Comparison of ENCODE assay signal across 8 cellular contexts in the genomic region with DNA sequence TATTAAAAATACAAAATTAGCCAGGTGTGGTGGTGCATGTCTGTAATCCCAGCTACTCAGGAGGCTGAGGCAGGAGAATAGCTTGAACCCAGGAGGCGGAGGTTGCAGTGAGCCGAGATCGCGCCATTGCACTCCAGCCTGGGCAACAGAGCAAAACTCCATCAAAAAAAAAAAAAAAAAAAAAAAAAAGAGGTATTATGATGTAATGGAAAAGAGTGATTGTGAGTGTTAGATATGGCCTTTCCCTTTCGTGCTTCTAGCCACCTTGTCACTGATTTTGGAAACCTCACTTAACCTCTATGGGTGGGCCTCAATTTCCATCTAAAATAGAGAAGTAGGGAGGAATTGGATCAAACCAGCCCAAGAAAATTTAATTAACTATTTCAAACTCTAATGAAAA. TPM values are rescaled to one million over a fixed set of nuclear protein-coding genes. Genes with fewer than 3 reads are reported as not detected.
DNase-seq lines count a peak whose midpoint lies in the region; ATAC-seq, FAIRE-seq and TF ChIP-seq lines count a peak whose summit lies in the region.
"Not testable (repeated sequence)": the region's sequence is repeated elsewhere in the genome, so short reads cannot be mapped to it uniquely, and the experiment has no call there.

No MANE protein-coding gene starts in this region.

- peak overlapping the region; percentile 67 for H3K27ac Mint-ChIP-seq in T-helper 1 cell treated with Interleukin-12 subunit alpha and Interleukin-12 subunit beta and Interleukin-4 antibody, amounts not matched to agents 30 μg/mL and 1 μg/mL, for 36 hours
- peak overlapping the region; percentile 64 for H3K27ac Mint-ChIP-seq in activated CD4-positive, alpha-beta memory T cell treated with anti-CD3 and anti-CD28 coated beads for 36 hours
- peak overlapping the region; percentile 60 for H3K27ac Mint-ChIP-seq in activated T-helper 2 cell treated with anti-CD3 and anti-CD28 coated beads, Interferon-gamma antibody, Interleukin-2, Interleukin-4, amounts not matched to agents 10 μg/mL and 5 μg/mL and 100 μg/mL, durations not matched to agents 14 hours and 24 hours and 36 hours
- H3K27ac Mint-ChIP-seq in naive thymus-derived CD8-positive, alpha-beta T cell: peak overlapping the region; percentile 26 to 87 (median 44)
- H3K27ac Mint-ChIP-seq in stimulated activated naive CD8-positive, alpha-beta T cell treated with anti-CD3 and anti-CD28 coated beads, Interleukin-15, Interleukin-2, amounts not matched to agents 100 ng/mL and 50 ng/mL, for 24 hours: peak overlapping the region; percentile 53

- H2AFZ ChIP-seq in ACC112 (ENCODE audit: low read length, unreplicated experiment); K562 (ENCODE audit: low read depth, low read length): not testable (repeated sequence)

- H3K4me3 ChIP-seq in ACC112 (ENCODE audit: low read depth, low read length); K562: not testable (repeated sequence)

- H3K4me3 Mint-ChIP-seq in T-helper 1 cell treated with Interleukin-12 subunit alpha and Interleukin-12 subunit beta and Interleukin-4 antibody, amounts not matched to agents 30 μg/mL and 1 μg/mL, for 36 hours; activated CD4-positive, alpha-beta memory T cell treated with anti-CD3 and anti-CD28 coated beads for 36 hours; activated T-helper 2 cell treated with anti-CD3 and anti-CD28 coated beads, Interferon-gamma antibody, Interleukin-2, Interleukin-4, amounts not matched to agents 10 μg/mL and 5 μg/mL and 100 μg/mL, durations not matched to agents 14 hours and 24 hours and 36 hours (ENCODE audit: low read depth): not testable (repeated sequence)
- peak overlapping the region in 6 of 10 donors; percentile 17 to 38 (median 27) for H3K4me3 Mint-ChIP-seq in naive thymus-derived CD8-positive, alpha-beta T cell
- peak overlapping the region; percentile 51 for H3K4me3 Mint-ChIP-seq in stimulated activated naive CD8-positive, alpha-beta T cell treated with anti-CD3 and anti-CD28 coated beads, Interleukin-15, Interleukin-2, amounts not matched to agents 100 ng/mL and 50 ng/mL, for 24 hours

- not testable (repeated sequence) for BruUV-seq in K562 (replicated peaks; lab: Mats Ljungman, UMichigan)

- FAIRE-seq in K562 (lab: Jason Lieb, UNC): not testable (repeated sequence)

- not testable (repeated sequence) for H3K9me3 Mint-ChIP-seq in T-helper 1 cell treated with Interleukin-12 subunit alpha and Interleukin-12 subunit beta and Interleukin-4 antibody, amounts not matched to agents 30 μg/mL and 1 μg/mL, for 36 hours; activated CD4-positive, alpha-beta memory T cell treated with anti-CD3 and anti-CD28 coated beads for 36 hours; activated T-helper 2 cell treated with anti-CD3 and anti-CD28 coated beads, Interferon-gamma antibody, Interleukin-2, Interleukin-4, amounts not matched to agents 10 μg/mL and 5 μg/mL and 100 μg/mL, durations not matched to agents 14 hours and 24 hours and 36 hours; naive thymus-derived CD8-positive, alpha-beta T cell; stimulated activated naive CD8-positive, alpha-beta T cell treated with anti-CD3 and anti-CD28 coated beads, Interleukin-15, Interleukin-2, amounts not matched to agents 100 ng/mL and 50 ng/mL, for 24 hours

- not testable (repeated sequence) for TF ChIP-seq EP300 in K562 (IDR thresholded peaks at IDR 0.05; ENCODE audit: low read length)

- not testable (repeated sequence) for H3K9me1 ChIP-seq in K562 (ENCODE audit: control insufficient read depth, insufficient read depth, low read length)

- peaks cover 29% of the 10 kb centered on the region for H3K36me3 ChIP-seq in ACC112 (ENCODE audit: insufficient read depth, low read length)
- peaks cover 65% of the 10 kb centered on the region for H3K36me3 ChIP-seq in K562 (ENCODE audit: control insufficient read depth, insufficient read depth, low read length)

- not testable (repeated sequence) for TF ChIP-seq POLR2A in K562 (conservative IDR thresholded peaks at IDR 0.05)

- TF ChIP-seq RAD21 in K562 (CRISPR knock-in tag; conservative IDR thresholded peaks at IDR 0.05 in 1 of 2, IDR thresholded peaks at IDR 0.05 in 1 of 2): not testable (repeated sequence)

- H3K9me3 ChIP-seq in K562 (replicated peaks; ENCODE audit: control insufficient read depth, insufficient read depth, low read depth, low read length): not testable (repeated sequence)

- 0 out of 2 replicates have a peak overlapping the region, but pooled peaks have one; percentile 20 for H3K27ac ChIP-seq in ACC112 (ENCODE audit: low read depth, low read length)
- H3K27ac ChIP-seq in K562 (ENCODE audit: extremely low read depth, low read depth, low read length): not testable (repeated sequence)

- not testable (repeated sequence) for H3K9ac ChIP-seq in K562 (ENCODE audit: insufficient read depth in 1 of 2, low read depth in 2 of 2, low read length in 2 of 2)

- not testable (repeated sequence) for ATAC-seq in K562; naive thymus-derived CD8-positive, alpha-beta T cell

- 76% methylated on average over 5 of the region's 5 CpGs for WGBS in K562 (ENCODE audit: insufficient coverage, low coverage, missing lambda C conversion rate)

- H3K4me2 ChIP-seq in K562 (ENCODE audit: insufficient read depth, low read length): not testable (repeated sequence)

- intact Hi-C loops in activated CD4-positive, alpha-beta memory T cell treated with anti-CD3 and anti-CD28 coated beads for 36 hours (cut with micrococcal nuclease); activated T-helper 2 cell treated with anti-CD3 and anti-CD28 coated beads, Interferon-gamma antibody, Interleukin-2, Interleukin-4, amounts not matched to agents 10 μg/mL and 5 μg/mL and 100 μg/mL, durations not matched to agents 14 hours and 24 hours and 36 hours (cut with micrococcal nuclease): not testable (repeated sequence)
- intact Hi-C loops in K562 (cut with micrococcal nuclease): loop anchor here (10.0 kb wide), 1 partner anchor 180 kb away; no protein-coding TSS in a partner anchor

- H3K4me1 ChIP-seq in ACC112 (ENCODE audit: control insufficient read depth, insufficient read depth, low read length, unreplicated experiment) (peaks cover 31% of the 10 kb centered on the region), K562 (replicated peaks in 1 of 2; ENCODE audit: control insufficient read depth in 2 of 2, insufficient read depth in 2 of 2, low read length in 2 of 2) (peaks cover 13 to 26% of the 10 kb centered on the region in 2 experiments)

- H3K27me3 Mint-ChIP-seq in T-helper 1 cell treated with Interleukin-12 subunit alpha and Interleukin-12 subunit beta and Interleukin-4 antibody, amounts not matched to agents 30 μg/mL and 1 μg/mL, for 36 hours (ENCODE audit: low read depth); activated CD4-positive, alpha-beta memory T cell treated with anti-CD3 and anti-CD28 coated beads for 36 hours; activated T-helper 2 cell treated with anti-CD3 and anti-CD28 coated beads, Interferon-gamma antibody, Interleukin-2, Interleukin-4, amounts not matched to agents 10 μg/mL and 5 μg/mL and 100 μg/mL, durations not matched to agents 14 hours and 24 hours and 36 hours (ENCODE audit: low read depth); naive thymus-derived CD8-positive, alpha-beta T cell; stimulated activated naive CD8-positive, alpha-beta T cell treated with anti-CD3 and anti-CD28 coated beads, Interleukin-15, Interleukin-2, amounts not matched to agents 100 ng/mL and 50 ng/mL, for 24 hours: not testable (repeated sequence)

- in situ Hi-C loops in K562 (cut with MboI): loop anchor here (10.0 kb wide), 1 partner anchor 180 kb away; no protein-coding TSS in a partner anchor

- H4K20me1 ChIP-seq in K562 (replicated peaks; ENCODE audit: control insufficient read depth, insufficient read depth, low read length): peaks cover 46% of the 10 kb centered on the region

- H3K79me2 ChIP-seq in ACC112 (ENCODE audit: control insufficient read depth, insufficient read depth, low read length, unreplicated experiment) (peaks cover 94% of the 10 kb centered on the region), K562 (ENCODE audit: control insufficient read depth, insufficient read depth, low read length) (peaks cover 97% of the 10 kb centered on the region)

- CTCF ChIA-PET in HEK293T (lab: Yijun Ruan, JAX); activated CD4-positive, alpha-beta memory T cell treated with anti-CD3 and anti-CD28 coated beads for 36 hours (lab: Charles Lee); K562 (lab: Yijun Ruan, JAX; ENCODE audit: low intra/inter-chr PET ratio): not testable (repeated sequence)

- H3K27me3 ChIP-seq in ACC112 (ENCODE audit: insufficient read depth, low read length); K562 (ENCODE audit: control insufficient read depth in 2 of 2, insufficient read depth in 2 of 2, low read length in 2 of 2): not testable (repeated sequence)

- peaks cover 39% of the 10 kb centered on the region for H3K36me3 Mint-ChIP-seq in T-helper 1 cell treated with Interleukin-12 subunit alpha and Interleukin-12 subunit beta and Interleukin-4 antibody, amounts not matched to agents 30 μg/mL and 1 μg/mL, for 36 hours (ENCODE audit: low read depth)
- H3K36me3 Mint-ChIP-seq in activated CD4-positive, alpha-beta memory T cell treated with anti-CD3 and anti-CD28 coated beads for 36 hours: peaks cover 60% of the 10 kb centered on the region
- H3K36me3 Mint-ChIP-seq in activated T-helper 2 cell treated with anti-CD3 and anti-CD28 coated beads, Interferon-gamma antibody, Interleukin-2, Interleukin-4, amounts not matched to agents 10 μg/mL and 5 μg/mL and 100 μg/mL, durations not matched to agents 14 hours and 24 hours and 36 hours (ENCODE audit: low read depth): peaks cover 72% of the 10 kb centered on the region
- peaks cover 0 to 53% (median 5%) of the 10 kb centered on the region in 3 donors for H3K36me3 Mint-ChIP-seq in naive thymus-derived CD8-positive, alpha-beta T cell
- peaks cover 76% of the 10 kb centered on the region for H3K36me3 Mint-ChIP-seq in stimulated activated naive CD8-positive, alpha-beta T cell treated with anti-CD3 and anti-CD28 coated beads, Interleukin-15, Interleukin-2, amounts not matched to agents 100 ng/mL and 50 ng/mL, for 24 hours (ENCODE audit: low read depth)

- POLR2A ChIA-PET in HEK293T (lab: Yijun Ruan, JAX); activated CD4-positive, alpha-beta memory T cell treated with anti-CD3 and anti-CD28 coated beads for 36 hours (lab: Charles Lee); K562 (lab: Yijun Ruan, JAX); naive thymus-derived CD8-positive, alpha-beta T cell (lab: Charles Lee): not testable (repeated sequence)

- peaks cover 55% of the 10 kb centered on the region for H3K4me1 Mint-ChIP-seq in T-helper 1 cell treated with Interleukin-12 subunit alpha and Interleukin-12 subunit beta and Interleukin-4 antibody, amounts not matched to agents 30 μg/mL and 1 μg/mL, for 36 hours (ENCODE audit: low read depth)
- peaks cover 63% of the 10 kb centered on the region for H3K4me1 Mint-ChIP-seq in activated CD4-positive, alpha-beta memory T cell treated with anti-CD3 and anti-CD28 coated beads for 36 hours (ENCODE audit: low read depth)
- peaks cover 54% of the 10 kb centered on the region for H3K4me1 Mint-ChIP-seq in activated T-helper 2 cell treated with anti-CD3 and anti-CD28 coated beads, Interferon-gamma antibody, Interleukin-2, Interleukin-4, amounts not matched to agents 10 μg/mL and 5 μg/mL and 100 μg/mL, durations not matched to agents 14 hours and 24 hours and 36 hours (ENCODE audit: low read depth)
- peaks cover 32 to 86% (median 78%) of the 10 kb centered on the region in 4 donors for H3K4me1 Mint-ChIP-seq in naive thymus-derived CD8-positive, alpha-beta T cell
- peaks cover 89% of the 10 kb centered on the region for H3K4me1 Mint-ChIP-seq in stimulated activated naive CD8-positive, alpha-beta T cell treated with anti-CD3 and anti-CD28 coated beads, Interleukin-15, Interleukin-2, amounts not matched to agents 100 ng/mL and 50 ng/mL, for 24 hours (ENCODE audit: low read depth)

- not testable (repeated sequence) for DNase-seq in HEK293T (ENCODE audit: extremely low spot score); activated CD4-positive, alpha-beta memory T cell treated with anti-CD3 and anti-CD28 coated beads for 36 hours; activated T-helper 2 cell treated with anti-CD3 and anti-CD28 coated beads, Interferon-gamma antibody, Interleukin-2, Interleukin-4, amounts not matched to agents 10 μg/mL and 5 μg/mL and 100 μg/mL, durations not matched to agents 14 hours and 24 hours and 36 hours (ENCODE audit: low spot score); K562 (ENCODE audit: extremely low read depth in 1 of 4, low spot score in 3 of 4); naive thymus-derived CD8-positive, alpha-beta T cell

- TF ChIP-seq CTCF in K562 (IDR thresholded peaks at IDR 0.05 in 2 of 3, conservative IDR thresholded peaks at IDR 0.05 in 1 of 3; ENCODE audit: insufficient read depth in 2 of 3, low read depth in 1 of 3, low read length in 3 of 3): not testable (repeated sequence)

RNA-seq across cellular contexts. Expression of gene CAPZA1, which starts 4.8 kb away (rescaled TPM):
- 100 to 1,000 TPM; 261 to 274 TPM for total RNA-seq in activated CD4-positive, alpha-beta memory T cell treated with anti-CD3 and anti-CD28 coated beads for 36 hours
- total RNA-seq in activated T-helper 2 cell treated with anti-CD3 and anti-CD28 coated beads, Interferon-gamma antibody, Interleukin-2, Interleukin-4, amounts not matched to agents 10 μg/mL and 5 μg/mL and 100 μg/mL, durations not matched to agents 14 hours and 24 hours and 36 hours: 260 and 269 TPM in 2 replicates
- total RNA-seq in K562 (2011; cell fraction: chromatin; rRNA removed; ENCODE audit: low replicate concordance): 126 and 319 TPM in 2 replicates
- total RNA-seq in K562 (2011; cell fraction: nucleolus; rRNA removed): 56.9 and 76.1 TPM in 2 replicates
- total RNA-seq in K562 (2011; cell fraction: nucleoplasm; rRNA removed): 147 and 245 TPM in 2 replicates
- 244 and 278 TPM in 2 replicates for total RNA-seq in K562 (2014; rRNA removed)
- 306 and 352 TPM in 2 replicates for total RNA-seq in K562 (2014; rRNA removed; fragmentation: Illumina TruSeq; extraction: Trizol)
- 281 and 297 TPM in 2 replicates for total RNA-seq in K562 (2015; rRNA removed; fragmentation: Illumina TruSeq; extraction: Trizol)
- 266 and 289 TPM in 2 replicates for total RNA-seq in K562 (2021)
- polyA plus RNA-seq in K562 (2011; rRNA removed): 298 and 365 TPM in 2 replicates
- polyA plus RNA-seq in K562 (2011; cell fraction: cytosol; rRNA removed): 68.7 and 164 TPM in 2 replicates
- 66.8 and 129 TPM in 2 replicates for polyA plus RNA-seq in K562 (2011; cell fraction: nucleus; rRNA removed)
- polyA plus RNA-seq in K562 (2012): 210 and 214 TPM in 2 replicates
- polyA plus RNA-seq in K562 (2014; fragmentation: Illumina TruSeq; extraction: Trizol): 286 and 340 TPM in 2 replicates
- polyA plus RNA-seq in K562 (2014; fragmentation: Nextera tagmentation; extraction: Ambion mirVana): 1,000 to 10,000 TPM in 1 of 2 experiments, 100 to 1,000 TPM in 1; 805 to 1,020 TPM
- polyA plus RNA-seq in K562 (2014; rRNA removed): 234 and 237 TPM in 2 replicates
- polyA minus RNA-seq in K562 (2011; rRNA and poly(A)+ RNA removed): 765 and 786 TPM in 2 replicates
- polyA minus RNA-seq in K562 (2011; cell fraction: cytosol; rRNA and poly(A)+ RNA removed): 311 and 407 TPM in 2 replicates
- polyA minus RNA-seq in K562 (2011; cell fraction: nucleus; rRNA and poly(A)+ RNA removed): 70.7 and 177 TPM in 2 replicates
- total RNA-seq in naive thymus-derived CD8-positive, alpha-beta T cell: 100 to 1,000 TPM; 126 to 135 TPM
- 100 to 1,000 TPM; 100 to 169 (median 116) TPM for polyA plus RNA-seq in naive thymus-derived CD8-positive, alpha-beta T cell

RNA-seq across cellular contexts. Expression of gene ST7L, which starts 5.5 kb away (rescaled TPM):
- 10 to 100 TPM; 11.2 to 15.4 TPM for total RNA-seq in activated CD4-positive, alpha-beta memory T cell treated with anti-CD3 and anti-CD28 coated beads for 36 hours
- 15.3 and 15.4 TPM in 2 replicates for total RNA-seq in activated T-helper 2 cell treated with anti-CD3 and anti-CD28 coated beads, Interferon-gamma antibody, Interleukin-2, Interleukin-4, amounts not matched to agents 10 μg/mL and 5 μg/mL and 100 μg/mL, durations not matched to agents 14 hours and 24 hours and 36 hours
- total RNA-seq in K562 (2011; cell fraction: chromatin; rRNA removed; ENCODE audit: low replicate concordance): 49.5 and 67.9 TPM in 2 replicates
- total RNA-seq in K562 (2011; cell fraction: nucleolus; rRNA removed): 38.7 and 39.0 TPM in 2 replicates
- 58.5 and 84.5 TPM in 2 replicates for total RNA-seq in K562 (2011; cell fraction: nucleoplasm; rRNA removed)
- total RNA-seq in K562 (2014; rRNA removed): 21.0 and 23.3 TPM in 2 replicates
- total RNA-seq in K562 (2014; rRNA removed; fragmentation: Illumina TruSeq; extraction: Trizol): 27.7 and 28.8 TPM in 2 replicates
- total RNA-seq in K562 (2015; rRNA removed; fragmentation: Illumina TruSeq; extraction: Trizol): 31.1 and 32.1 TPM in 2 replicates
- 18.8 and 21.7 TPM in 2 replicates for total RNA-seq in K562 (2021)
- 27.4 and 32.5 TPM in 2 replicates for polyA plus RNA-seq in K562 (2011; rRNA removed)
- 18.2 and 21.8 TPM in 2 replicates for polyA plus RNA-seq in K562 (2011; cell fraction: cytosol; rRNA removed)
- 33.6 and 48.2 TPM in 2 replicates for polyA plus RNA-seq in K562 (2011; cell fraction: nucleus; rRNA removed)
- polyA plus RNA-seq in K562 (2012): 22.6 and 23.3 TPM in 2 replicates
- polyA plus RNA-seq in K562 (2014; fragmentation: Illumina TruSeq; extraction: Trizol): 26.2 and 26.6 TPM in 2 replicates
- 10 to 100 TPM in 1 of 2 experiments, 1 to 10 TPM in 1; 9.0 to 10.7 TPM for polyA plus RNA-seq in K562 (2014; fragmentation: Nextera tagmentation; extraction: Ambion mirVana)
- polyA plus RNA-seq in K562 (2014; rRNA removed): 29.4 and 39.4 TPM in 2 replicates
- polyA minus RNA-seq in K562 (2011; rRNA and poly(A)+ RNA removed): 25.9 and 28.5 TPM in 2 replicates
- 11.7 and 11.8 TPM in 2 replicates for polyA minus RNA-seq in K562 (2011; cell fraction: cytosol; rRNA and poly(A)+ RNA removed)
- 25.8 and 33.7 TPM in 2 replicates for polyA minus RNA-seq in K562 (2011; cell fraction: nucleus; rRNA and poly(A)+ RNA removed)
- 10 to 100 TPM; 22.6 to 23.7 TPM for total RNA-seq in naive thymus-derived CD8-positive, alpha-beta T cell
- polyA plus RNA-seq in naive thymus-derived CD8-positive, alpha-beta T cell: 10 to 100 TPM; 12.6 to 15.7 (median 15.4) TPM

RNA-seq across cellular contexts. Expression of gene MOV10, which starts 50.0 kb away (rescaled TPM):
- 10 to 100 TPM; 57.7 to 63.1 TPM for total RNA-seq in activated CD4-positive, alpha-beta memory T cell treated with anti-CD3 and anti-CD28 coated beads for 36 hours
- total RNA-seq in activated T-helper 2 cell treated with anti-CD3 and anti-CD28 coated beads, Interferon-gamma antibody, Interleukin-2, Interleukin-4, amounts not matched to agents 10 μg/mL and 5 μg/mL and 100 μg/mL, durations not matched to agents 14 hours and 24 hours and 36 hours: 64.5 and 68.1 TPM in 2 replicates
- 194 and 432 TPM in 2 replicates for total RNA-seq in K562 (2011; cell fraction: chromatin; rRNA removed; ENCODE audit: low replicate concordance)
- total RNA-seq in K562 (2011; cell fraction: nucleolus; rRNA removed): 231 and 262 TPM in 2 replicates
- 196 and 201 TPM in 2 replicates for total RNA-seq in K562 (2011; cell fraction: nucleoplasm; rRNA removed)
- 46.5 and 75.8 TPM in 2 replicates for total RNA-seq in K562 (2014; rRNA removed)
- 32.1 and 46.8 TPM in 2 replicates for total RNA-seq in K562 (2014; rRNA removed; fragmentation: Illumina TruSeq; extraction: Trizol)
- 49.5 and 50.8 TPM in 2 replicates for total RNA-seq in K562 (2015; rRNA removed; fragmentation: Illumina TruSeq; extraction: Trizol)
- total RNA-seq in K562 (2021): 93.9 and 101 TPM in 2 replicates
- polyA plus RNA-seq in K562 (2011; rRNA removed): 50.2 and 86.0 TPM in 2 replicates
- 55.2 and 72.8 TPM in 2 replicates for polyA plus RNA-seq in K562 (2011; cell fraction: cytosol; rRNA removed)
- 327 and 544 TPM in 2 replicates for polyA plus RNA-seq in K562 (2011; cell fraction: nucleus; rRNA removed)
- polyA plus RNA-seq in K562 (2012): 78.3 and 153 TPM in 2 replicates
- 101 and 105 TPM in 2 replicates for polyA plus RNA-seq in K562 (2014; fragmentation: Illumina TruSeq; extraction: Trizol)
- polyA plus RNA-seq in K562 (2014; fragmentation: Nextera tagmentation; extraction: Ambion mirVana): 10 to 100 TPM; 16.7 to 39.6 TPM
- 72.0 and 92.8 TPM in 2 replicates for polyA plus RNA-seq in K562 (2014; rRNA removed)
- polyA minus RNA-seq in K562 (2011; rRNA and poly(A)+ RNA removed): 34.4 and 47.1 TPM in 2 replicates
- polyA minus RNA-seq in K562 (2011; cell fraction: cytosol; rRNA and poly(A)+ RNA removed): 65.8 and 66.5 TPM in 2 replicates
- 127 and 129 TPM in 2 replicates for polyA minus RNA-seq in K562 (2011; cell fraction: nucleus; rRNA and poly(A)+ RNA removed)
- 10 to 100 TPM; 84.2 to 89.9 TPM for total RNA-seq in naive thymus-derived CD8-positive, alpha-beta T cell
- polyA plus RNA-seq in naive thymus-derived CD8-positive, alpha-beta T cell: 10 to 100 TPM; 24.7 to 40.4 (median 29.5) TPM
